Comparison of ENCODE assay signal across 24 cellular contexts in the genomic region with DNA sequence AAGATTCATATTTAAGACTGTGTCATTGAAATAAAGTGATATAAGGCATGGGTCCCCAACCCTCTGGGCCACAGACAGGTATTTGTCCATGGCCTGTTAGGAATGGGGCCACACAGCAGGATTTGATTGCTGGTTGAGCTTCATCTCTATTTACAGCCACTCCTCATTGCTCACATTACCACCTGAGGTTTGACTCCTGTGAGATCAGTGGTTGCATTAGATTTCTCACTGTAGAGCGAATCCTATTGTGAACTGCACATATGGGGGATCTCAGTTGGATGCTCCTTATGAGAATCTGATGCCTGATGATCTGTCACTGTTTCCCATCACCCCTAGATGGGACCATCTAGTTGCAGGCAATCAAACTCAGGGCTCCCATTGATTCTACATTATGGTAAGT.
"Had no signal": no experiment of that assay in that cellular context is flagged by ENCODE, and none has a peak within 500 bp of the region (broad histone marks: within the 10 kb centered on the region; RNA-seq: fewer than 3 reads in every experiment).

No MANE protein-coding gene starts in this region.

- H3K27ac ChIP-seq: colonic mucosa, coronary artery, dorsolateral prefrontal cortex, epithelial cell of prostate, esophagus muscularis mucosa, esophagus squamous epithelium, foreskin keratinocyte, gastrocnemius medialis, gastroesophageal sphincter, heart left ventricle, heart right ventricle had no signal

- H3K36me3 ChIP-seq: colonic mucosa, esophagus muscularis mucosa, esophagus squamous epithelium, gastrocnemius medialis, gastroesophageal sphincter, heart left ventricle, heart right ventricle had no signal

- H3K4me3 ChIP-seq: colonic mucosa, coronary artery, dorsolateral prefrontal cortex, esophagus muscularis mucosa, esophagus squamous epithelium, gastrocnemius medialis, gastroesophageal sphincter, heart left ventricle, heart right ventricle had no signal

- DNase-seq: colonic mucosa; cortex of kidney; dermis blood vessel endothelial cell; dorsolateral prefrontal cortex; effector CD4-positive, alpha-beta T cell; effector CD8-positive, alpha-beta T cell; effector memory CD4-positive, alpha-beta T cell; effector memory CD8-positive, alpha-beta T cell; endodermal cell; erythroblast; esophagus squamous epithelium; foreskin fibroblast; foreskin keratinocyte; foreskin melanocyte; gastrocnemius medialis; glutamatergic neuron; head of caudate nucleus; heart left ventricle; heart right ventricle had no signal

- H3K9me3 ChIP-seq: colonic mucosa, esophagus muscularis mucosa, esophagus squamous epithelium, gastrocnemius medialis, gastroesophageal sphincter had no signal

- H3K4me3 Mint-ChIP-seq: dendritic cell treated with granulocyte-macrophage colony-stimulating factor and Interleukin-4, amounts not matched to agents 40 ng/mL and 50 ng/mL, for 4 days; effector memory CD8-positive, alpha-beta T cell; endodermal cell had no signal

- H3K27ac Mint-ChIP-seq: dendritic cell treated with granulocyte-macrophage colony-stimulating factor and Interleukin-4, amounts not matched to agents 40 ng/mL and 50 ng/mL, for 4 days; effector memory CD8-positive, alpha-beta T cell; endodermal cell had no signal

- H3K27me3 Mint-ChIP-seq: dendritic cell treated with granulocyte-macrophage colony-stimulating factor and Interleukin-4, amounts not matched to agents 40 ng/mL and 50 ng/mL, for 4 days; effector memory CD8-positive, alpha-beta T cell had no signal

- H3K9me3 Mint-ChIP-seq: endodermal cell had no signal

- H3K4me1 ChIP-seq: colonic mucosa, esophagus muscularis mucosa, esophagus squamous epithelium, foreskin keratinocyte, gastrocnemius medialis, gastroesophageal sphincter, heart left ventricle, heart right ventricle had no signal

- H3K4me1 Mint-ChIP-seq: endodermal cell had no signal
